7 cellular contexts compared by ENCODE assay signal in genomic region chr4:156109086-156109485, GRCh38.
DNase-seq lines count a peak whose midpoint lies in the region; ATAC-seq, FAIRE-seq and TF ChIP-seq lines count a peak whose summit lies in the region.
"Not testable (repeated sequence)": the region's sequence is repeated elsewhere in the genome, so short reads cannot be mapped to it uniquely, and the experiment has no call there.

No MANE protein-coding gene starts in this region.

- H3K36me3 Mint-ChIP-seq in GM23338 (ENCODE audit: low read depth): peaks cover 19% of the 10 kb centered on the region
- H3K36me3 Mint-ChIP-seq in endodermal cell (ENCODE audit: low read depth): peaks cover 19% of the 10 kb centered on the region

- dilution Hi-C loops in keratinocyte (cut with MboI; ENCODE audit: extremely low pct_ligation_motif_present, low sequenced_read_pairs): not testable (repeated sequence)

- not testable (repeated sequence) for H3K27ac ChIP-seq in GM23338 (ENCODE audit: low read depth); endodermal cell (ENCODE audit: low read depth, low read length); keratinocyte (ENCODE audit: control insufficient read depth, insufficient read depth, low read length)
- peak overlapping the region; percentile 7; the same call in 1 of the 2 replicates for H3K27ac ChIP-seq in HUES6 (ENCODE audit: low read depth, low read length)
- peak overlapping the region; percentile 89 for H3K27ac ChIP-seq in smooth muscle cell (ENCODE audit: low read depth)

- H2AFZ ChIP-seq in GM23338: not testable (repeated sequence)
- H2AFZ ChIP-seq in keratinocyte (ENCODE audit: control insufficient read depth, low read length) (peak overlapping the region; percentile 71), smooth muscle cell (ENCODE audit: low read depth) (peak overlapping the region; percentile 62)

- not testable (repeated sequence) for H3K9ac ChIP-seq in HUES6 (ENCODE audit: low read length); endodermal cell (ENCODE audit: extremely low read depth, low read length, poor library complexity, severe bottlenecking); keratinocyte (ENCODE audit: control insufficient read depth, extremely low read depth, insufficient read depth, low read length); smooth muscle cell (ENCODE audit: low read depth)

- not testable (repeated sequence) for H4K20me1 ChIP-seq in GM23338 (replicated peaks; ENCODE audit: insufficient read depth); keratinocyte (ENCODE audit: control insufficient read depth, extremely low read depth, insufficient read depth, low read length); smooth muscle cell (ENCODE audit: low read depth)

- not testable (repeated sequence) for H3K9me3 ChIP-seq in HUES6 (ENCODE audit: control insufficient read depth, insufficient read depth, low read depth, low read length); keratinocyte (ENCODE audit: control insufficient read depth, low read depth, low read length); smooth muscle cell (replicated peaks; ENCODE audit: low read depth)
- H3K9me3 ChIP-seq in endodermal cell (ENCODE audit: control insufficient read depth, low read length): peaks cover 21% of the 10 kb centered on the region

- not testable (repeated sequence) for ATAC-seq in GM23338

- not testable (repeated sequence) for TF ChIP-seq CTCF in GM23338 (conservative IDR thresholded peaks at IDR 0.05; ENCODE audit: low read depth in 2 of 2); endodermal cell (conservative IDR thresholded peaks at IDR 0.05); keratinocyte (optimal IDR thresholded peaks at IDR 0.05 in 1 of 3, IDR thresholded peaks at IDR 0.05 in 1 of 3, conservative IDR thresholded peaks at IDR 0.05 in 1 of 3; ENCODE audit: extremely low read depth in 1 of 3, insufficient read depth in 2 of 3, low read length in 3 of 3); smooth muscle cell (IDR thresholded peaks at IDR 0.05; ENCODE audit: borderline replicate concordance, insufficient read depth, poor library complexity, severe bottlenecking)

- H3K9me2 ChIP-seq in GM23338 (ENCODE audit: insufficient read depth): not testable (repeated sequence)

- not testable (repeated sequence) for H3K79me2 ChIP-seq in GM23338 (replicated peaks; ENCODE audit: insufficient read depth); keratinocyte (ENCODE audit: control insufficient read depth, insufficient read depth, low read length); smooth muscle cell (ENCODE audit: low read depth)

- 77% methylated on average over 1 of the region's 1 CpG; no CpG with 5 or more reads in 1 of the 2 experiments for WGBS in endodermal cell (ENCODE audit: insufficient coverage in 1 of 2, insufficient read length in 1 of 2), 2 experiments
- WGBS in smooth muscle cell (ENCODE audit: low lambda C conversion rate): 32% methylated on average over 1 of the region's 1 CpG

- H3K4me1 ChIP-seq in GM23338 (ENCODE audit: insufficient read depth) (peaks cover 35% of the 10 kb centered on the region), HUES6 (ENCODE audit: control insufficient read depth, insufficient read depth, low read length) (peaks cover 25% of the 10 kb centered on the region), keratinocyte (ENCODE audit: control insufficient read depth, extremely low read depth, insufficient read depth, low read length) (peaks cover 21% of the 10 kb centered on the region), smooth muscle cell (ENCODE audit: low read depth) (peaks cover 11% of the 10 kb centered on the region)
- H3K4me1 ChIP-seq in endodermal cell (ENCODE audit: control insufficient read depth, insufficient read depth, low read length): not testable (repeated sequence)

- H3K27ac Mint-ChIP-seq in GM23338: peak overlapping the region; percentile 15; the same call in 1 of the 2 replicates
- H3K27ac Mint-ChIP-seq in endodermal cell: peak overlapping the region; percentile 84

- not testable (repeated sequence) for H3K4me2 ChIP-seq in GM23338; keratinocyte (ENCODE audit: control insufficient read depth, extremely low read depth, insufficient read depth, low read depth, low read length)
- peak overlapping the region; percentile 68 for H3K4me2 ChIP-seq in smooth muscle cell

- not testable (repeated sequence) for H3K4me3 Mint-ChIP-seq in GM23338, endodermal cell

- H3K4me1 Mint-ChIP-seq in GM23338 (peaks cover 37% of the 10 kb centered on the region), endodermal cell (peaks cover 23% of the 10 kb centered on the region)

- not testable (repeated sequence) for H3F3A ChIP-seq in GM23338 (replicated peaks; ENCODE audit: low read depth)
- peaks cover 27% of the 10 kb centered on the region for H3F3A ChIP-seq in smooth muscle cell (ENCODE audit: low read depth)

- not testable (repeated sequence) for H3K4me3 ChIP-seq in GM23338; keratinocyte (ENCODE audit: control insufficient read depth in 2 of 3, extremely low read depth in 1 of 3, insufficient read depth in 2 of 3, low read depth in 1 of 3, low read length in 3 of 3); smooth muscle cell
- peak overlapping the region; percentile 6; the same call in 1 of the 2 replicates for H3K4me3 ChIP-seq in HUES6 (ENCODE audit: low read depth, low read length)
- peak overlapping the region; percentile 75 for H3K4me3 ChIP-seq in endodermal cell (ENCODE audit: low read length)

- H3K36me3 ChIP-seq in GM23338 (ENCODE audit: insufficient read depth); HUES6 (ENCODE audit: control insufficient read depth, insufficient read depth, low read length); endodermal cell (ENCODE audit: control insufficient read depth, insufficient read depth, low read length); keratinocyte (ENCODE audit: control insufficient read depth in 2 of 2, extremely low read depth in 1 of 2, insufficient read depth in 2 of 2, low read length in 2 of 2); smooth muscle cell (ENCODE audit: low read depth): not testable (repeated sequence)

- not testable (repeated sequence) for H3K27me3 ChIP-seq in GM23338 (ENCODE audit: insufficient read depth); HUES6 (ENCODE audit: control insufficient read depth, insufficient read depth, low read length); endodermal cell (ENCODE audit: control insufficient read depth, insufficient read depth, low read length, poor library complexity, severe bottlenecking); keratinocyte (ENCODE audit: control insufficient read depth, extremely low read depth, insufficient read depth, low read length); smooth muscle cell (ENCODE audit: low read depth)

- H3K9me3 Mint-ChIP-seq in GM23338 (peaks cover 21% of the 10 kb centered on the region), endodermal cell (peaks cover 34% of the 10 kb centered on the region)

- H3K27me3 Mint-ChIP-seq in GM23338 (ENCODE audit: insufficient read depth, low read depth, poor library complexity); endodermal cell (ENCODE audit: insufficient read depth): not testable (repeated sequence)

- H3K9me1 ChIP-seq in keratinocyte (ENCODE audit: control insufficient read depth, extremely low read depth, insufficient read depth, low read length): not testable (repeated sequence)

- FAIRE-seq in TTC549 (lab: Jason Lieb, UNC): peak; percentile 94
- FAIRE-seq in keratinocyte (lab: Jason Lieb, UNC): not testable (repeated sequence)

- DNase-seq in GM23338 (ENCODE audit: low spot score); endodermal cell; keratinocyte (ENCODE audit: low read depth, low spot score); smooth muscle cell (lab: John Stamatoyannopoulos, UW; ENCODE audit: unreplicated experiment): not testable (repeated sequence)
- DNase-seq in NCI-H69 (lab: John Stamatoyannopoulos, UW): peak; percentile 1
